ENCODE assay signal across 1 cellular context in the genomic region with DNA sequence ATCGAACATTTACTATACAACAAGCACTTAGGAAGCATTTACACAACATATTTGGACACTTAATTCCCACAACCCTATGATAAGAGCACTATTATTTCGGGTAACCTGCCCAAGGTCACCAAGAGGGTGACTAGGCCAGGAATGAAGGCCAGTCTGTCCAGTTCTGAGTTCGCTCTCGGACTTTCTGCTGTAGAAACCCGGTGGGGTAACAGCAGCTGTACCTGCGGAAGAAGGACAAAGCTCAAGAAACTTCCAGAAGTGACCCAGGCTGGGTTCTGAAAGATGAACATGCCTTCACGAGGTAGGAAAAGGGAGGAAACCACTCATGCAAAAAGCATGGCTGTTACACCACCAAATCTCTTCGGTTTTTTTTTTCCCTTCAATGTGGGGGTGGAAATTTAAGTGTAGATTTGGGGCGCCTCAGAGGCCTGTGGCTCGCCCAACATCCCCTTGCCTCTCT.
TF ChIP-seq lines count a peak whose summit lies in the region.

No MANE protein-coding gene starts in this region.

TF ChIP-seq in IMR-90, 13 proteins besides CTCF, POLR2A, EP300 and RAD21:
- TF ChIP-seq FOS (IDR thresholded peaks at IDR 0.05; ENCODE audit: low read depth, low read length) (no peak), RFX5 (IDR thresholded peaks at IDR 0.05; ENCODE audit: low read depth, low read length) (no peak), RCOR1 (IDR thresholded peaks at IDR 0.05; ENCODE audit: insufficient replicate concordance, low read length) (no peak), NFE2L2 (IDR thresholded peaks at IDR 0.05; ENCODE audit: low read depth, low read length) (no peak), MXI1 (IDR thresholded peaks at IDR 0.05; ENCODE audit: borderline replicate concordance, low read depth, low read length) (no peak), BHLHE40 (IDR thresholded peaks at IDR 0.05; ENCODE audit: low read depth, low read length) (no peak), CHD1 (IDR thresholded peaks at IDR 0.05; ENCODE audit: low read depth, low read length) (no peak), CEBPB (IDR thresholded peaks at IDR 0.05; ENCODE audit: low read depth, low read length) (no peak), MAZ (IDR thresholded peaks at IDR 0.05; ENCODE audit: borderline replicate concordance, low read depth, low read length) (no peak), SMC3 (IDR thresholded peaks at IDR 0.05; ENCODE audit: low read depth, low read length) (no peak), MAFK (IDR thresholded peaks at IDR 0.05; ENCODE audit: low read depth, low read length) (no peak)
- TF ChIP-seq, protein P1, sequence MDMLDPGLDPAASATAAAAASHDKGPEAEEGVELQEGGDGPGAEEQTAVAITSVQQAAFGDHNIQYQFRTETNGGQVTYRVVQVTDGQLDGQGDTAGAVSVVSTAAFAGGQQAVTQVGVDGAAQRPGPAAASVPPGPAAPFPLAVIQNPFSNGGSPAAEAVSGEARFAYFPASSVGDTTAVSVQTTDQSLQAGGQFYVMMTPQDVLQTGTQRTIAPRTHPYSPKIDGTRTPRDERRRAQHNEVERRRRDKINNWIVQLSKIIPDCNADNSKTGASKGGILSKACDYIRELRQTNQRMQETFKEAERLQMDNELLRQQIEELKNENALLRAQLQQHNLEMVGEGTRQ (IDR thresholded peaks at IDR 0.05; ENCODE audit: low read depth, low read length), result no peak
- TF ChIP-seq, protein P2, sequence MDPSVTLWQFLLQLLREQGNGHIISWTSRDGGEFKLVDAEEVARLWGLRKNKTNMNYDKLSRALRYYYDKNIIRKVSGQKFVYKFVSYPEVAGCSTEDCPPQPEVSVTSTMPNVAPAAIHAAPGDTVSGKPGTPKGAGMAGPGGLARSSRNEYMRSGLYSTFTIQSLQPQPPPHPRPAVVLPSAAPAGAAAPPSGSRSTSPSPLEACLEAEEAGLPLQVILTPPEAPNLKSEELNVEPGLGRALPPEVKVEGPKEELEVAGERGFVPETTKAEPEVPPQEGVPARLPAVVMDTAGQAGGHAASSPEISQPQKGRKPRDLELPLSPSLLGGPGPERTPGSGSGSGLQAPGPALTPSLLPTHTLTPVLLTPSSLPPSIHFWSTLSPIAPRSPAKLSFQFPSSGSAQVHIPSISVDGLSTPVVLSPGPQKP (IDR thresholded peaks at IDR 0.05; ENCODE audit: borderline replicate concordance, low read depth, low read length), result no peak
